In the genomic region with DNA sequence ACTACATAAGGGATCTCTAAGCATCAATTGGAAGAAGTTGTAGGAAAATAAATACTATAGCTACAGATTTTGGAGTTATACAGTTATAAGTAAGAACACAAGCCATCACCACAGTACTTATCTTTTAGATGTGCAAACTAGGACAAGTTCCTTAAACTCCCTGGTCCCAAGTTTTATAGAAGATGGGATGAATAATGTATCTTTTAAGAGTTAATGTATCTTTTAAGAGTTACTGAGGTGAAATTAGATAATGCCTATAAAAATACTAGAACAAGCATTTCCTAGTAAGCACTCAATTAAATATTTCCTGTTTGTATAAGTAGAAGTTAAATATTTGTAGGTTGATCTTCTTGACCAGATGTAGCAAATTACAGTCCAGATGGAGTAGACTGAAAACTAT, we compare ENCODE assay signal across 22 cellular contexts.
"Had no signal": no experiment of that assay in that cellular context is flagged by ENCODE, and none has a peak within 500 bp of the region (broad histone marks: within the 10 kb centered on the region; RNA-seq: fewer than 3 reads in every experiment).

No MANE protein-coding gene starts in this region.

- H3K4me2 ChIP-seq: neural progenitor cell had no signal

- H3K27me3 ChIP-seq: gastrocnemius medialis, heart left ventricle, hepatocyte, neural progenitor cell, right atrium auricular region, stomach, tibial artery had no signal

- H3K4me1 ChIP-seq: gastrocnemius medialis, heart left ventricle, prostate gland, right atrium auricular region, tibial artery had no signal

- H3K9me3 ChIP-seq: gastrocnemius medialis, heart left ventricle, mucosa of descending colon, prostate gland, right atrium auricular region, stomach, tibial artery had no signal

- FAIRE-seq: endometrium, kidney had no signal

- H3K9ac ChIP-seq: neural progenitor cell had no signal

- ATAC-seq: effector memory CD8-positive, alpha-beta T cell; gastrocnemius medialis; heart left ventricle; left lobe of liver; mucosa of descending colon; naive thymus-derived CD4-positive, alpha-beta T cell; sciatic nerve; stimulated activated effector memory CD8-positive, alpha-beta T cell treated with anti-CD3 and anti-CD28 coated beads, Interleukin-12 subunit alpha, Interleukin-12 subunit beta, amount 100 ng/mL, for 72 hours had no signal

- H3K27ac ChIP-seq: coronary artery, gastrocnemius medialis, heart left ventricle, hepatocyte, neural progenitor cell, prostate gland, right atrium auricular region, stomach, tibial artery had no signal

- DNase-seq: dermis blood vessel endothelial cell; effector memory CD8-positive, alpha-beta T cell; gastrocnemius medialis; heart left ventricle; kidney; mucosa of descending colon; naive thymus-derived CD4-positive, alpha-beta T cell; stimulated activated CD4-positive, alpha-beta T cell treated with anti-CD3 and anti-CD28 coated beads, Interleukin-2, amount 100 ng/mL, for 24 hours; stimulated activated CD4-positive, alpha-beta T cell treated with anti-CD3 and anti-CD28 coated beads, Interleukin-4, amount 100 ng/mL, for 24 hours; stimulated activated naive CD4-positive, alpha-beta T cell treated with Interleukin-2 at 50 U/mL for 16 hours; stomach; tibial artery had no signal

- H3K4me3 ChIP-seq: coronary artery, gastrocnemius medialis, heart left ventricle, hepatocyte, lung, mucosa of descending colon, neural progenitor cell, prostate gland, right atrium auricular region, stomach, tibial artery had no signal

- H3K36me3 ChIP-seq: gastrocnemius medialis, heart left ventricle, prostate gland, right atrium auricular region, stomach, tibial artery had no signal

- H2AFZ ChIP-seq: hepatocyte, neural progenitor cell had no signal
